In the genomic region with DNA sequence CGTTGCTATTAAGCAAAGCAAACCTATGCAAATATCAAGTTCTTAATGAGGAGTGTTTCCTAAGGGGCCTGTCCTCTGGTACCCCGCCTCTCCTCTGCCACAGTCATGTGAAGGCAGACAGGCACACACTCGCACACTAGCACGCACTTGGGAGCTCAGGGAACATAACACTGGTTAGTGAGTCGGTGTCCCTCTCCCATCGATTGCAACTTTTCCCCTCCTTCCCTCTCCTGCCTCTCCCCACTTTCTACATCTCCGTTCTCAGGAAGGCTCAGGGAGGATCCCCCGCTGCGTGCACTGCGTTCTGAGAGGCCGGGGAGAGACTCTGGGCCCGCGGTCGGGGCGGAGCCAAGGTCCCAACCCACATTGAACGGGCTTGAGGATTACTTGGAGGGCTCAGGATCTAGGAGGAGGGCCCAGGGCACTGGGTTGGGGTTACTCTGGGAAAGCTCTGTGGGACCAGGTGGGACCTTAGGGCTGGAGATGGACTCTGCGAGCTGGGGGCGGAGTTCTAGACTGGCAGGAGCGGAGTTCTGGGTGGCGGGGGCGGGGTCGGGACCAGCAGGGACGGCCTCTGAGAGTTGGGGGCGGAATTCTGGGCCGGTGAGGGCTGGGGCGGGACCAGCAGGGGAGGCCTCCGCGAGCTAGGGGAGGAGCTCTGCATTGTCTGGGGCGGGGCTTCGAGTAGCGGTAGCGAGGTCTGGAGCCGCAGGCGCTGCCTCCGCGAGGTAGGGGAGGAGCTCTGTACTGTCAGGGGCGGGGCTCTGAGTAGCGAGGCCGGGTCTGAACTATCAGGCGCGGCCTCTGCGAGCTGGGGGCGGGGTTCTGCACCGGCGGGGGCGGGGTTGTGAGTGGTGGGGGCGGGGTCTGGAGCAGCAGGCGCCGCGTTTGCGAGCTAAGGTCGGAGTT, we compare ENCODE assay signal across 8 cellular contexts. TPM values are rescaled to one million over a fixed set of nuclear protein-coding genes. Genes with fewer than 3 reads are reported as not detected.
DNase-seq lines count a peak whose midpoint lies in the region; ATAC-seq, FAIRE-seq and TF ChIP-seq lines count a peak whose summit lies in the region.

No MANE protein-coding gene starts in this region.

- peak overlapping the region in 5 of 6 donors; percentile 75 to 92 (median 88) for H3K27ac Mint-ChIP-seq in immature natural killer cell

- TF ChIP-seq CTCF in WI38 (IDR thresholded peaks at IDR 0.05; ENCODE audit: low read depth, low read length), result no peak
- TF ChIP-seq CTCF in bronchial epithelial cell (IDR thresholded peaks at IDR 0.05; ENCODE audit: insufficient read depth, low read length, severe bottlenecking), result no peak

- H3K4me1 Mint-ChIP-seq in immature natural killer cell, result peaks cover 8 to 20% of the 10 kb centered on the region in 2 donors

- no peaks in the 10 kb centered on the region for H3K27me3 ChIP-seq in bronchial epithelial cell (ENCODE audit: control insufficient read depth, insufficient read depth, low read length)

- ATAC-seq in GM19023 (IDR thresholded peaks at IDR 0.05; ENCODE audit: unreplicated experiment) (peak; percentile 91), HG03175 (IDR thresholded peaks at IDR 0.05; ENCODE audit: unreplicated experiment) (peak; percentile 90)

- H3K36me3 Mint-ChIP-seq in immature natural killer cell, result no peaks in the 10 kb centered on the region

- H3K36me3 ChIP-seq in bronchial epithelial cell (ENCODE audit: control insufficient read depth, insufficient read depth, low read length), result no peaks in the 10 kb centered on the region

- peak overlapping the region; percentile 95 for H3K4me3 ChIP-seq in WI38 (ENCODE audit: low read depth, low read length)
- H3K4me3 ChIP-seq in bronchial epithelial cell (ENCODE audit: low read depth, low read length), result peak overlapping the region; percentile 91

- H3K9me3 Mint-ChIP-seq in immature natural killer cell, result no peaks in the 10 kb centered on the region

- peak overlapping the region in 1 of 5 donors; percentile 95 for H3K4me3 Mint-ChIP-seq in immature natural killer cell

- no peak for FAIRE-seq in bronchial epithelial cell (lab: Jason Lieb, UNC)

- H3K27me3 Mint-ChIP-seq in immature natural killer cell (ENCODE audit: low read depth in 3 of 3), result peaks cover 0 to 5% (median 2%) of the 10 kb centered on the region in 3 donors

- DNase-seq in AG08396 (ENCODE audit: low spot score) (peak; percentile 97), NCI-H2227 (lab: John Stamatoyannopoulos, UW; ENCODE audit: unreplicated experiment) (peak; percentile 99), bronchial epithelial cell (ENCODE audit: low read depth) (peak; percentile 91), immature natural killer cell (peak; percentile 97 to 98 (median 97)), smooth muscle cell of the brain vasculature (ENCODE audit: low read depth, low spot score) (peak; percentile 94)

RNA-seq across cellular contexts. Expression of a gene that starts 0.5 kb away (rescaled TPM):
- total RNA-seq in bronchial epithelial cell, result 9.5 and 15.5 TPM in 2 replicates
- polyA plus RNA-seq in immature natural killer cell, result 1 to 10 TPM; 2.2 to 6.3 (median 2.4) TPM

RNA-seq across cellular contexts. Expression of a gene that starts 0.5 kb away (rescaled TPM):
- total RNA-seq in bronchial epithelial cell, result 27.9 and 37.4 TPM in 2 replicates
- 10 to 100 TPM; 11.9 to 24.8 (median 17.6) TPM for polyA plus RNA-seq in immature natural killer cell

Comparison
In these comparisons a context has a peak if more than half of its experiments do, and no peak if none do; other contexts are left out.
1. Peak in every context shown above with its lines: DNase-seq, ATAC-seq and H3K4me3 ChIP-seq.